1 cellular context compared by ENCODE assay signal in genomic region chr6:317452-318144, GRCh38.
TF ChIP-seq lines count a peak whose summit lies in the region.

No MANE protein-coding gene starts in this region.

TF ChIP-seq in GM12878, 131 proteins besides CTCF, POLR2A, EP300 and RAD21 (continued from another document and continues in another):
- TF ChIP-seq E2F8 (IDR thresholded peaks at IDR 0.05; ENCODE audit: low read depth, partially characterized antibody), result peak; percentile 26
- TF ChIP-seq NFYA (IDR thresholded peaks at IDR 0.05; ENCODE audit: borderline replicate concordance, low read depth, low read length), result no peak
- TF ChIP-seq, protein P1, sequence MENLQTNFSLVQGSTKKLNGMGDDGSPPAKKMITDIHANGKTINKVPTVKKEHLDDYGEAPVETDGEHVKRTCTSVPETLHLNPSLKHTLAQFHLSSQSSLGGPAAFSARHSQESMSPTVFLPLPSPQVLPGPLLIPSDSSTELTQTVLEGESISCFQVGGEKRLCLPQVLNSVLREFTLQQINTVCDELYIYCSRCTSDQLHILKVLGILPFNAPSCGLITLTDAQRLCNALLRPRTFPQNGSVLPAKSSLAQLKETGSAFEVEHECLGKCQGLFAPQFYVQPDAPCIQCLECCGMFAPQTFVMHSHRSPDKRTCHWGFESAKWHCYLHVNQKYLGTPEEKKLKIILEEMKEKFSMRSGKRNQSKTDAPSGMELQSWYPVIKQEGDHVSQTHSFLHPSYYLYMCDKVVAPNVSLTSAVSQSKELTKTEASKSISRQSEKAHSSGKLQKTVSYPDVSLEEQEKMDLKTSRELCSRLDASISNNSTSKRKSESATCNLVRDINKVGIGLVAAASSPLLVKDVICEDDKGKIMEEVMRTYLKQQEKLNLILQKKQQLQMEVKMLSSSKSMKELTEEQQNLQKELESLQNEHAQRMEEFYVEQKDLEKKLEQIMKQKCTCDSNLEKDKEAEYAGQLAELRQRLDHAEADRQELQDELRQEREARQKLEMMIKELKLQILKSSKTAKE (IDR thresholded peaks at IDR 0.05; ENCODE audit: low read depth, poor library complexity, severe bottlenecking), result peak; percentile 94
- TF ChIP-seq MEF2A (IDR thresholded peaks at IDR 0.05; ENCODE audit: insufficient read depth, low read depth, low read length), result no peak
- no peak for TF ChIP-seq SIX5 (IDR thresholded peaks at IDR 0.05; ENCODE audit: low read depth, low read length, severe bottlenecking)
- no peak; the same call in 1 of the 2 replicates for TF ChIP-seq ZBTB33 (IDR thresholded peaks at IDR 0.05)
- TF ChIP-seq POLR2AphosphoS5 (IDR thresholded peaks at IDR 0.05; ENCODE audit: low read length), result peak; percentile 70; the same call in 1 of the 2 replicates
- TF ChIP-seq YBX1 (IDR thresholded peaks at IDR 0.05), result no peak
- no peak for TF ChIP-seq EZH2 (IDR thresholded peaks at IDR 0.05; ENCODE audit: borderline replicate concordance, control insufficient read depth, low read depth, low read length)
- TF ChIP-seq RELA (IDR thresholded peaks at IDR 0.05; ENCODE audit: borderline replicate concordance, partially characterized antibody), result no peak
- peak; percentile 89 for TF ChIP-seq SMARCA5 (IDR thresholded peaks at IDR 0.05)
- no peak for TF ChIP-seq CEBPZ (IDR thresholded peaks at IDR 0.05; ENCODE audit: low read depth, low read length)
- TF ChIP-seq MYB (IDR thresholded peaks at IDR 0.05; ENCODE audit: borderline replicate concordance, low read depth, low read length), result peak; percentile 61; the same call in 1 of the 2 replicates
- TF ChIP-seq, protein P2, sequence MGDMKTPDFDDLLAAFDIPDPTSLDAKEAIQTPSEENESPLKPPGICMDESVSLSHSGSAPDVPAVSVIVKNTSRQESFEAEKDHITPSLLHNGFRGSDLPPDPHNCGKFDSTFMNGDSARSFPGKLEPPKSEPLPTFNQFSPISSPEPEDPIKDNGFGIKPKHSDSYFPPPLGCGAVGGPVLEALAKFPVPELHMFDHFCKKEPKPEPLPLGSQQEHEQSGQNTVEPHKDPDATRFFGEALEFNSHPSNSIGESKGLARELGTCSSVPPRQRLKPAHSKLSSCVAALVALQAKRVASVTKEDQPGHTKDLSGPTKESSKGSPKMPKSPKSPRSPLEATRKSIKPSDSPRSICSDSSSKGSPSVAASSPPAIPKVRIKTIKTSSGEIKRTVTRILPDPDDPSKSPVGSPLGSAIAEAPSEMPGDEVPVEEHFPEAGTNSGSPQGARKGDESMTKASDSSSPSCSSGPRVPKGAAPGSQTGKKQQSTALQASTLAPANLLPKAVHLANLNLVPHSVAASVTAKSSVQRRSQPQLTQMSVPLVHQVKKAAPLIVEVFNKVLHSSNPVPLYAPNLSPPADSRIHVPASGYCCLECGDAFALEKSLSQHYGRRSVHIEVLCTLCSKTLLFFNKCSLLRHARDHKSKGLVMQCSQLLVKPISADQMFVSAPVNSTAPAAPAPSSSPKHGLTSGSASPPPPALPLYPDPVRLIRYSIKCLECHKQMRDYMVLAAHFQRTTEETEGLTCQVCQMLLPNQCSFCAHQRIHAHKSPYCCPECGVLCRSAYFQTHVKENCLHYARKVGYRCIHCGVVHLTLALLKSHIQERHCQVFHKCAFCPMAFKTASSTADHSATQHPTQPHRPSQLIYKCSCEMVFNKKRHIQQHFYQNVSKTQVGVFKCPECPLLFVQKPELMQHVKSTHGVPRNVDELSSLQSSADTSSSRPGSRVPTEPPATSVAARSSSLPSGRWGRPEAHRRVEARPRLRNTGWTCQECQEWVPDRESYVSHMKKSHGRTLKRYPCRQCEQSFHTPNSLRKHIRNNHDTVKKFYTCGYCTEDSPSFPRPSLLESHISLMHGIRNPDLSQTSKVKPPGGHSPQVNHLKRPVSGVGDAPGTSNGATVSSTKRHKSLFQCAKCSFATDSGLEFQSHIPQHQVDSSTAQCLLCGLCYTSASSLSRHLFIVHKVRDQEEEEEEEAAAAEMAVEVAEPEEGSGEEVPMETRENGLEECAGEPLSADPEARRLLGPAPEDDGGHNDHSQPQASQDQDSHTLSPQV (IDR thresholded peaks at IDR 0.05), result peak; percentile 17; the same call in 1 of the 2 replicates
- no peak for TF ChIP-seq SMAD5 (IDR thresholded peaks at IDR 0.05; ENCODE audit: low read depth)
- TF ChIP-seq CREM (IDR thresholded peaks at IDR 0.05; ENCODE audit: low read depth), result no peak
- no peak for TF ChIP-seq MTA3 (IDR thresholded peaks at IDR 0.05; ENCODE audit: borderline replicate concordance, low read length)
- peak; percentile 82; the same call in 1 of the 2 replicates for TF ChIP-seq ZNF217 (IDR thresholded peaks at IDR 0.05)
- TF ChIP-seq CBX3 (IDR thresholded peaks at IDR 0.05; ENCODE audit: borderline replicate concordance, low read depth), result no peak
- no peak for TF ChIP-seq KDM1A (IDR thresholded peaks at IDR 0.05; ENCODE audit: borderline replicate concordance)
- no peak for TF ChIP-seq CBX5 (IDR thresholded peaks at IDR 0.05; ENCODE audit: low read depth)
- TF ChIP-seq, protein P3, sequence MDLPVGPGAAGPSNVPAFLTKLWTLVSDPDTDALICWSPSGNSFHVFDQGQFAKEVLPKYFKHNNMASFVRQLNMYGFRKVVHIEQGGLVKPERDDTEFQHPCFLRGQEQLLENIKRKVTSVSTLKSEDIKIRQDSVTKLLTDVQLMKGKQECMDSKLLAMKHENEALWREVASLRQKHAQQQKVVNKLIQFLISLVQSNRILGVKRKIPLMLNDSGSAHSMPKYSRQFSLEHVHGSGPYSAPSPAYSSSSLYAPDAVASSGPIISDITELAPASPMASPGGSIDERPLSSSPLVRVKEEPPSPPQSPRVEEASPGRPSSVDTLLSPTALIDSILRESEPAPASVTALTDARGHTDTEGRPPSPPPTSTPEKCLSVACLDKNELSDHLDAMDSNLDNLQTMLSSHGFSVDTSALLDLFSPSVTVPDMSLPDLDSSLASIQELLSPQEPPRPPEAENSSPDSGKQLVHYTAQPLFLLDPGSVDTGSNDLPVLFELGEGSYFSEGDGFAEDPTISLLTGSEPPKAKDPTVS (IDR thresholded peaks at IDR 0.05; ENCODE audit: low read depth, low read length), result no peak
- TF ChIP-seq ELK1 (IDR thresholded peaks at IDR 0.05; ENCODE audit: low read depth, low read length), result peak; percentile 80
- TF ChIP-seq IKZF2 (IDR thresholded peaks at IDR 0.05), result peak; percentile 95 to 98
- TF ChIP-seq ZSCAN29 (IDR thresholded peaks at IDR 0.05), result peak; percentile 78; the same call in 1 of the 2 replicates
- TF ChIP-seq CREB1 (IDR thresholded peaks at IDR 0.05; ENCODE audit: low read depth), result no peak
- TF ChIP-seq BACH1 (IDR thresholded peaks at IDR 0.05; ENCODE audit: borderline replicate concordance), result peak; percentile 68; the same call in 1 of the 2 replicates
- no peak for TF ChIP-seq PRDM15 (CRISPR knock-in tag; IDR thresholded peaks at IDR 0.05)
- TF ChIP-seq SMC3 (IDR thresholded peaks at IDR 0.05; ENCODE audit: borderline replicate concordance, low read length), result 0 out of 2 replicates have a peak, but pooled peaks have one; percentile 8
- TF ChIP-seq HDGF (IDR thresholded peaks at IDR 0.05), result no peak; the same call in 1 of the 2 replicates
